ENCODE assay signal across 16 cellular contexts in genomic region chr3:172319653-172320052, GRCh38.
DNase-seq lines count a peak whose midpoint lies in the region; ATAC-seq and TF ChIP-seq lines count a peak whose summit lies in the region.
"Had no signal": no experiment of that assay in that cellular context is flagged by ENCODE, and none has a peak within 500 bp of the region (broad histone marks: within the 10 kb centered on the region; RNA-seq: fewer than 3 reads in every experiment).

No MANE protein-coding gene starts in this region.

- no peaks in the 10 kb centered on the region for H3K9me3 ChIP-seq in adrenal gland (replicated peaks in 1 of 3)
- H3K9me3 ChIP-seq in gastroesophageal sphincter = no peaks in the 10 kb centered on the region
- H3K9me3 ChIP-seq in thoracic aorta = no peaks in the 10 kb centered on the region
- H3K9me3 ChIP-seq in tibial nerve = no peaks in the 10 kb centered on the region
- no peaks in the 10 kb centered on the region for H3K9me3 ChIP-seq in naive thymus-derived CD4-positive, alpha-beta T cell (ENCODE audit: control insufficient read depth in 2 of 3, low read length in 3 of 3)
- H3K9me3 ChIP-seq: body of pancreas had no signal

- peaks cover 12% of the 10 kb centered on the region for H3K36me3 Mint-ChIP-seq in natural killer cell treated with Interleukin-12 subunit alpha and Interleukin-12 subunit beta and Interleukin-15 and Interleukin-18, amount 100 ng/mL, for 72 hours
- peaks cover 0 to 44% (median 12%) of the 10 kb centered on the region in 5 donors for H3K36me3 Mint-ChIP-seq in naive thymus-derived CD4-positive, alpha-beta T cell

- no peaks in the 10 kb centered on the region for H3K27me3 Mint-ChIP-seq in natural killer cell treated with Interleukin-12 subunit alpha and Interleukin-12 subunit beta and Interleukin-15 and Interleukin-18, amount 100 ng/mL, for 72 hours
- no peaks in the 10 kb centered on the region for H3K27me3 Mint-ChIP-seq in naive thymus-derived CD4-positive, alpha-beta T cell
- H3K27me3 Mint-ChIP-seq: activated CD8-positive, alpha-beta T cell treated with anti-CD3 and anti-CD28 coated beads for 36 hours had no signal

- TF ChIP-seq POLR2A in adrenal gland (IDR thresholded peaks at IDR 0.05) = no peak
- no peak for TF ChIP-seq POLR2A in gastroesophageal sphincter (IDR thresholded peaks at IDR 0.05)
- no peak for TF ChIP-seq POLR2A in tibial nerve (IDR thresholded peaks at IDR 0.05)

- no peak overlapping the region for H3K4me3 Mint-ChIP-seq in natural killer cell treated with Interleukin-12 subunit alpha and Interleukin-12 subunit beta and Interleukin-15 and Interleukin-18, amount 100 ng/mL, for 72 hours
- H3K4me3 Mint-ChIP-seq in naive thymus-derived CD4-positive, alpha-beta T cell = no peak overlapping the region
- H3K4me3 Mint-ChIP-seq: activated CD8-positive, alpha-beta T cell treated with anti-CD3 and anti-CD28 coated beads for 36 hours; endodermal cell; immature natural killer cell had no signal

- ATAC-seq in gastroesophageal sphincter = no peak
- no peak for ATAC-seq in natural killer cell treated with Interleukin-12 subunit alpha and Interleukin-12 subunit beta and Interleukin-15 and Interleukin-18, amount 100 ng/mL, for 72 hours
- no peak for ATAC-seq in thoracic aorta (ENCODE audit: insufficient number of reproducible peaks, low FRiP score, low read depth)
- no peak for ATAC-seq in GM21529 (IDR thresholded peaks at IDR 0.05; ENCODE audit: unreplicated experiment)
- no peak for ATAC-seq in naive thymus-derived CD4-positive, alpha-beta T cell
- ATAC-seq: activated CD8-positive, alpha-beta T cell treated with anti-CD3 and anti-CD28 coated beads for 36 hours; body of pancreas; Panc1 had no signal

- TF ChIP-seq CTCF in adrenal gland (IDR thresholded peaks at IDR 0.05) (no peak), gastroesophageal sphincter (IDR thresholded peaks at IDR 0.05) (no peak), thoracic aorta (IDR thresholded peaks at IDR 0.05) (no peak), tibial nerve (IDR thresholded peaks at IDR 0.05) (no peak)

- peak overlapping the region; percentile 66 to 82 for H3K27ac Mint-ChIP-seq in natural killer cell treated with Interleukin-12 subunit alpha and Interleukin-12 subunit beta and Interleukin-15 and Interleukin-18, amount 100 ng/mL, for 72 hours
- H3K27ac Mint-ChIP-seq in naive thymus-derived CD4-positive, alpha-beta T cell = peak overlapping the region in 3 of 9 donors; percentile 30 to 67 (median 59)
- H3K27ac Mint-ChIP-seq: activated CD8-positive, alpha-beta T cell treated with anti-CD3 and anti-CD28 coated beads for 36 hours; endodermal cell had no signal

- CTCF ChIA-PET in naive thymus-derived CD4-positive, alpha-beta T cell (lab: Charles Lee) = interaction anchor here (2.1 kb wide), 1 partner anchor 13 kb away, joined by 8 read pairs; no protein-coding TSS in a partner anchor

- DNase-seq in adrenal gland (peak in 4 of 7 donors; percentile 28 to 60 (median 31)), thoracic aorta (ENCODE audit: low spot score) (no peak), posterior vena cava (ENCODE audit: low spot score) (no peak), tibial nerve (ENCODE audit: low spot score in 2 of 2) (no peak)
- DNase-seq in natural killer cell treated with Interleukin-12 subunit alpha and Interleukin-12 subunit beta and Interleukin-15 and Interleukin-18, amount 100 ng/mL, for 72 hours (ENCODE audit: low spot score) = no peak
- no peak for DNase-seq in naive thymus-derived CD4-positive, alpha-beta T cell
- DNase-seq: activated CD8-positive, alpha-beta T cell treated with anti-CD3 and anti-CD28 coated beads for 36 hours; body of pancreas; DMS53; endodermal cell; immature natural killer cell; NCI-H2029 treated with DMSO at 0.1 percent for 48 hours; stimulated activated CD4-positive, alpha-beta T cell treated with anti-CD3 and anti-CD28 coated beads, Interleukin-2, amount 100 ng/mL, for 48 hours had no signal

- POLR2A ChIA-PET in naive thymus-derived CD4-positive, alpha-beta T cell (lab: Charles Lee) = no interaction called here

- H3K27me3 ChIP-seq in adrenal gland (no peaks in the 10 kb centered on the region), gastroesophageal sphincter (no peaks in the 10 kb centered on the region), thoracic aorta (replicated peaks; ENCODE audit: insufficient read depth) (no peaks in the 10 kb centered on the region), tibial nerve (no peaks in the 10 kb centered on the region)
- no peaks in the 10 kb centered on the region for H3K27me3 ChIP-seq in naive thymus-derived CD4-positive, alpha-beta T cell (ENCODE audit: control insufficient read depth in 2 of 2, insufficient read depth in 2 of 2, low read length in 2 of 2)
- H3K27me3 ChIP-seq: body of pancreas had no signal

- 33 to 45% (median 39%) methylated on average over 5 of the region's 5 CpGs for WGBS in adrenal gland, 4 donors
- 32 to 38% methylated on average over 4 to 5 of the region's 5 CpGs for WGBS in gastroesophageal sphincter (ENCODE audit: low coverage in 1 of 2), 2 donors
- WGBS in tibial nerve, 2 donors = 62 to 68% methylated on average over 5 of the region's 5 CpGs

- no peaks in the 10 kb centered on the region for H3K36me3 ChIP-seq in adrenal gland (replicated peaks in 1 of 2)
- peaks cover 0 to 18% of the 10 kb centered on the region in 2 donors for H3K36me3 ChIP-seq in gastroesophageal sphincter
- H3K36me3 ChIP-seq in thoracic aorta = no peaks in the 10 kb centered on the region
- peaks cover 0 to 23% (median 0%) of the 10 kb centered on the region in 3 donors for H3K36me3 ChIP-seq in tibial nerve
- peaks cover 0 to 13% (median 0%) of the 10 kb centered on the region in 3 experiments for H3K36me3 ChIP-seq in naive thymus-derived CD4-positive, alpha-beta T cell (ENCODE audit: control insufficient read depth in 2 of 3, insufficient read depth in 3 of 3, low read length in 3 of 3)

- H3K4me1 ChIP-seq in adrenal gland (replicated peaks in 1 of 2) (peaks cover 63 to 75% of the 10 kb centered on the region in 2 donors), gastroesophageal sphincter (peaks cover 24 to 62% (median 40%) of the 10 kb centered on the region in 3 donors), thoracic aorta (ENCODE audit: control insufficient read depth in 1 of 2, low read depth in 2 of 2) (peaks cover 78 to 96% of the 10 kb centered on the region in 2 donors), tibial nerve (peaks cover 0 to 48% (median 24%) of the 10 kb centered on the region in 4 donors)
- no peaks in the 10 kb centered on the region for H3K4me1 ChIP-seq in naive thymus-derived CD4-positive, alpha-beta T cell (ENCODE audit: control insufficient read depth in 2 of 2, insufficient read depth in 2 of 2, low read length in 2 of 2)

- no peak for TF ChIP-seq EP300 in gastroesophageal sphincter (IDR thresholded peaks at IDR 0.05)
- no peak for TF ChIP-seq EP300 in tibial nerve (IDR thresholded peaks at IDR 0.05)

- H3K4me3 ChIP-seq in adrenal gland = no peak overlapping the region
- no peak overlapping the region for H3K4me3 ChIP-seq in gastroesophageal sphincter
- H3K4me3 ChIP-seq in thoracic aorta = no peak overlapping the region
- no peak overlapping the region for H3K4me3 ChIP-seq in tibial nerve
- H3K4me3 ChIP-seq in naive thymus-derived CD4-positive, alpha-beta T cell (ENCODE audit: low read length) = no peak overlapping the region
- H3K4me3 ChIP-seq: body of pancreas had no signal

- intact Hi-C loops in adrenal gland (cut with DNase I) = loop anchor here in 1 of 2 donors (10.0 kb wide), 1 partner anchor 285 kb away; the partner anchor contains the start of gene FNDC3B
- intact Hi-C loops in posterior vena cava (cut with DNase I) = no loop called here
- intact Hi-C loops in naive thymus-derived CD4-positive, alpha-beta T cell (cut with micrococcal nuclease) = no loop called here

- peaks cover 29 to 39% of the 10 kb centered on the region in 2 donors for H3K4me1 Mint-ChIP-seq in natural killer cell treated with Interleukin-12 subunit alpha and Interleukin-12 subunit beta and Interleukin-15 and Interleukin-18, amount 100 ng/mL, for 72 hours (ENCODE audit: low read depth in 2 of 2)
- peaks cover 0 to 29% (median 0%) of the 10 kb centered on the region in 7 donors for H3K4me1 Mint-ChIP-seq in naive thymus-derived CD4-positive, alpha-beta T cell

- no peaks in the 10 kb centered on the region for H3K9me3 Mint-ChIP-seq in natural killer cell treated with Interleukin-12 subunit alpha and Interleukin-12 subunit beta and Interleukin-15 and Interleukin-18, amount 100 ng/mL, for 72 hours
- peaks cover 0 to 1% (median 0%) of the 10 kb centered on the region in 11 donors for H3K9me3 Mint-ChIP-seq in naive thymus-derived CD4-positive, alpha-beta T cell
- H3K9me3 Mint-ChIP-seq: activated CD8-positive, alpha-beta T cell treated with anti-CD3 and anti-CD28 coated beads for 36 hours; endodermal cell; immature natural killer cell had no signal

- H3K27ac ChIP-seq in adrenal gland = peak overlapping the region in 4 of 5 donors; percentile 18 to 86 (median 79)
- H3K27ac ChIP-seq in gastroesophageal sphincter = peak overlapping the region in 3 of 4 donors; percentile 71 to 78 (median 74)
- peak overlapping the region; percentile 80 to 95 for H3K27ac ChIP-seq in thoracic aorta
- peak overlapping the region in 2 of 4 donors; percentile 77 to 82 for H3K27ac ChIP-seq in tibial nerve
- no peak overlapping the region for H3K27ac ChIP-seq in naive thymus-derived CD4-positive, alpha-beta T cell (ENCODE audit: low read depth, low read length)

Comparison
In these comparisons a context has a peak if more than half of its experiments do, and no peak if none do; other contexts are left out.
1. DNase-seq: peak in adrenal gland (4 of 7); none in natural killer cell treated with Interleukin-12 subunit alpha and Interleukin-12 subunit beta and Interleukin-15 and Interleukin-18, amount 100 ng/mL, for 72 hours (single experiment), thoracic aorta (single experiment), posterior vena cava (single experiment), tibial nerve (0 of 2) and naive thymus-derived CD4-positive, alpha-beta T cell (0 of 9).